ENCODE assay signal across 16 cellular contexts in the genomic region with DNA sequence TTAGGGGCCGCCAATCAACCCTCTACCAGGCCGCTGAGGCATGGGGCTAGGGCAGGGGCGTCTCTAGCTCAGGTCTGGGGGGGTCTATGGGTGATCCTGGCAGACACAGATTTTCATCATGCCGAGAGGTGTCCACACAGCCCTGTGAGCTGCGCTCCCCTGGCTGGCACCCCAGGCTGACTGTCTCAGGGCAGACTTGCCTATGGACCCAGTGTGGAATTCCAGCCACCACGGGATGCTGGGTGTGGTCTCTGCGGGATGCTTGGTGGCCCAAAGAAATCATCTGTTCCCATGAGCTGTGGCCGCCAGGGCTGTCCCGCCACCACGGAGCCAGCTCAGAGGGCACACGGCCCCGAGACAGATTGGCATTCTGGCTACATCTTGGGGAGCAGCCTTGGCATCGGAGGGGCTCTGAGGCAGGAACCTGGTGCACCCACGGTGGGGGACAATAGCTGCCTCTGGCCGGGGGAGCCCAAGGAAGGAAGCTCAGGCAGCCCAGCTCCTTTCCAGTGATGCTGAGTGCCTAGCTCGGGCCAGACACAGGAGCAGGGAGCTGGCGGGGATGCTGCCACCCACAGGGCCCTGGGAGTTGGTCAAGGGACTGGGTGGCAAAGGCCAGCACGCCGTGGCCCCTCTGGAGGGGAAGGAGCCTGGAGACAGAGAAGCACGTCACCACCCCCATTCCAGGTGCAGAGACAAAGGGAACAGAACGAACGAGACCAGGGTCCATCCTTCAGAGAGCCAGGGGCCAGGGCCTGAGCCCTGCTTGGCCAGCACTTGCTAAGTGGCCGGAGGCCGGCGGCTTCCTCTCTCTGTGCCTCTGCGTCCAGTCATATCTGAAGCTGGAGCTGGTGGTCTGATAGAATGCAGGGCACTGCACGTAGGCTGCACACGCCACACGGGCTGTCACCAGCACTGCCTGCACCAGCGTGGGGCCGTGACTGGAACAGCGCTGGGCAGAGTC.
DNase-seq lines count a peak whose midpoint lies in the region; ATAC-seq and TF ChIP-seq lines count a peak whose summit lies in the region.
"Had no signal": no experiment of that assay in that cellular context is flagged by ENCODE, and none has a peak within 500 bp of the region (broad histone marks: within the 10 kb centered on the region; RNA-seq: fewer than 3 reads in every experiment).

No MANE protein-coding gene starts in this region.

- no peak overlapping the region for H3K14ac ChIP-seq in neuronal stem cell (ENCODE audit: low read length)

- H3K4me1 Mint-ChIP-seq in glutamatergic neuron (ENCODE audit: low read depth, unreplicated experiment), result no peaks in the 10 kb centered on the region

- H3K18ac ChIP-seq in neuronal stem cell (ENCODE audit: low read length), result peak overlapping the region; percentile 84

- no CpG with 5 or more reads among the region's 32 CpGs for WGBS in neuronal stem cell (ENCODE audit: extremely low coverage in 2 of 2, insufficient read length in 2 of 2, insufficient replicate concordance in 1 of 2), 2 donors

- no peak overlapping the region for H3K23ac ChIP-seq in neuronal stem cell (ENCODE audit: low read depth, low read length, poor library complexity)

- H3K9me3 ChIP-seq in RWPE2 (ENCODE audit: severe bottlenecking), result no peaks in the 10 kb centered on the region
- H3K9me3 ChIP-seq in neuronal stem cell (replicated peaks in 1 of 2; ENCODE audit: control insufficient read depth in 2 of 2, insufficient read depth in 1 of 2, low read depth in 1 of 2, low read length in 2 of 2), result no peaks in the 10 kb centered on the region
- H3K9me3 ChIP-seq: BE2C had no signal

- H3K36me3 ChIP-seq in RWPE2 (ENCODE audit: low read depth) (no peaks in the 10 kb centered on the region), neuronal stem cell (replicated peaks in 1 of 2; ENCODE audit: control insufficient read depth in 2 of 2, insufficient read depth in 2 of 2, low read length in 2 of 2) (no peaks in the 10 kb centered on the region)
- H3K36me3 ChIP-seq: BE2C had no signal

- H3K9me3 Mint-ChIP-seq in glutamatergic neuron (ENCODE audit: unreplicated experiment), result no peaks in the 10 kb centered on the region
- H3K9me3 Mint-ChIP-seq: CD8-positive, alpha-beta T cell had no signal

- no peak overlapping the region for H3K4me3 Mint-ChIP-seq in glutamatergic neuron (ENCODE audit: unreplicated experiment)
- H3K4me3 Mint-ChIP-seq: CD8-positive, alpha-beta T cell had no signal

- H3K27me3 ChIP-seq in RWPE2 (ENCODE audit: insufficient read depth, poor library complexity, severe bottlenecking) (no peaks in the 10 kb centered on the region), neuronal stem cell (ENCODE audit: control insufficient read depth in 3 of 3, insufficient read depth in 3 of 3, low read depth in 1 of 3, low read length in 3 of 3) (peaks cover 0 to 3% (median 0%) of the 10 kb centered on the region in 3 experiments)
- H3K27me3 ChIP-seq: BE2C had no signal

- no peak for TF ChIP-seq CTCF in RWPE2 (IDR thresholded peaks at IDR 0.05; ENCODE audit: poor library complexity, severe bottlenecking)
- no peak for TF ChIP-seq CTCF in glutamatergic neuron (IDR thresholded peaks at IDR 0.05; ENCODE audit: partially characterized antibody, unreplicated experiment)

- no peak overlapping the region for H4K8ac ChIP-seq in neuronal stem cell (ENCODE audit: low read depth, low read length)

- no peak overlapping the region for H2BK12ac ChIP-seq in neuronal stem cell (ENCODE audit: low read length)

- H2BK15ac ChIP-seq in neuronal stem cell (ENCODE audit: low read length), result peak overlapping the region; percentile 22

- peak overlapping the region; percentile 62 for H2BK5ac ChIP-seq in neuronal stem cell (ENCODE audit: low read length)

- DNase-seq in RWPE2 (ENCODE audit: low spot score) (peak; percentile 40), glutamatergic neuron (peak; percentile 10), neuronal stem cell (ENCODE audit: low spot score) (no peak), NCI-H510A (lab: John Stamatoyannopoulos, UW) (no peak)
- DNase-seq in stimulated activated CD8-positive, alpha-beta memory T cell treated with anti-CD3 and anti-CD28 coated beads, Interleukin-4, amount 100 ng/mL, for 48 hours, result no peak
- DNase-seq: BE2C; CD8-positive, alpha-beta T cell; COR-L47; DMS153; DND-41; GDM1; IMR-90 had no signal

- no peak overlapping the region for H2BK120ac ChIP-seq in neuronal stem cell (ENCODE audit: low read depth, low read length)

- no peaks in the 10 kb centered on the region for H3K79me1 ChIP-seq in neuronal stem cell (ENCODE audit: low read depth, low read length)

- H3K4me1 ChIP-seq in RWPE2 (ENCODE audit: insufficient read depth, poor library complexity, severe bottlenecking) (no peaks in the 10 kb centered on the region), neuronal stem cell (ENCODE audit: control insufficient read depth in 2 of 2, insufficient read depth in 1 of 2, low read depth in 1 of 2, low read length in 2 of 2) (peaks cover 0 to 7% of the 10 kb centered on the region in 2 donors)

- no peak overlapping the region for H4K91ac ChIP-seq in neuronal stem cell (ENCODE audit: low read depth, low read length, poor library complexity)

- ATAC-seq in RWPE2 (ENCODE audit: low read depth), result no peak
- ATAC-seq in HG03139 (IDR thresholded peaks at IDR 0.05; ENCODE audit: unreplicated experiment), result no peak
- ATAC-seq in GM21576 (IDR thresholded peaks at IDR 0.05; ENCODE audit: unreplicated experiment), result no peak
- ATAC-seq: CD8-positive, alpha-beta T cell; HCT116 had no signal

- H3K27ac ChIP-seq in RWPE2 (ENCODE audit: poor library complexity, severe bottlenecking) (no peak overlapping the region), neuronal stem cell (replicated peaks; ENCODE audit: low read length) (no peak overlapping the region)
- H3K27ac ChIP-seq: C4-2B had no signal

- H3K27ac Mint-ChIP-seq in glutamatergic neuron (ENCODE audit: unreplicated experiment), result no peak overlapping the region
- H3K27ac Mint-ChIP-seq: CD8-positive, alpha-beta T cell had no signal

- H3K4me3 ChIP-seq in RWPE2 (ENCODE audit: severe bottlenecking) (no peak overlapping the region), neuronal stem cell (ENCODE audit: low read length in 2 of 2) (no peak overlapping the region)

- no peak overlapping the region for H3K4me2 ChIP-seq in neuronal stem cell (ENCODE audit: insufficient read depth, low read length, poor library complexity, severe bottlenecking)

- H3K36me3 Mint-ChIP-seq in glutamatergic neuron (ENCODE audit: unreplicated experiment), result no peaks in the 10 kb centered on the region
- H3K36me3 Mint-ChIP-seq: CD8-positive, alpha-beta T cell had no signal

- H2AK5ac ChIP-seq in neuronal stem cell (ENCODE audit: low read depth, low read length), result peak overlapping the region; percentile 59

- no peak overlapping the region for H3K4ac ChIP-seq in neuronal stem cell (ENCODE audit: low read length)

- no peak overlapping the region for H2AFZ ChIP-seq in neuronal stem cell (ENCODE audit: low read length)

- H3K27me3 Mint-ChIP-seq in glutamatergic neuron (ENCODE audit: unreplicated experiment), result peaks cover 6% of the 10 kb centered on the region

- peak overlapping the region; percentile 38 for H3K9ac ChIP-seq in neuronal stem cell (ENCODE audit: low read depth, low read length, poor library complexity)

Comparison
In these comparisons a context has a peak if more than half of its experiments do, and no peak if none do; other contexts are left out.
1. DNase-seq: peak in RWPE2 (single experiment) and glutamatergic neuron (single experiment); none in neuronal stem cell (single experiment), stimulated activated CD8-positive, alpha-beta memory T cell treated with anti-CD3 and anti-CD28 coated beads, Interleukin-4, amount 100 ng/mL, for 48 hours (single experiment) and NCI-H510A (single experiment).